Comparison of ENCODE assay signal across 18 cellular contexts in the genomic region with DNA sequence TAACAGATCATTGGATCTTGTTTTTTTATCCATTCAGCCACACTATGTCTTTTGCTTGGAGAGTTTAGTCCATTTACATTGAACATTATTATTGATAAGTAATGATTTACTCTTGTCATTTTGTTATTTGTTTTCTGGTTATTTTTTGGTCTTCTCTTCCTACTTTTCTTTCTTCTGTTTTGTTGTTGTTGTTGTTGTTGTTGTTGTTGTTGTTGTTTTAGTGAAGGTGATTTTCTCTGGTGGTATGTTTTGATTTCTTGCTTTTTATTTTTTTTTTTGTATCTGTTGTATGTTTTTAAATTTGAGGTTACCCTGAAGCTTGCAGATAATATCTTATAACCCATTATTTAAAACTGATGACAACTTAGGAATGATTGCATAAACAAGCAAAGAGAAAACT. TPM values are rescaled to one million over a fixed set of nuclear protein-coding genes. Genes with fewer than 3 reads are reported as not detected.
A peak's percentile ranks its signal among the peaks of the same experiment; 100 is the strongest.
DNase-seq lines count a peak whose midpoint lies in the region; ATAC-seq, FAIRE-seq and TF ChIP-seq lines count a peak whose summit lies in the region.
"Had no signal": no experiment of that assay in that cellular context is flagged by ENCODE, and none has a peak within 500 bp of the region (broad histone marks: within the 10 kb centered on the region; RNA-seq: fewer than 3 reads in every experiment).

No MANE protein-coding gene starts in this region.

- no peaks in the 10 kb centered on the region for H3K9me1 ChIP-seq in K562 (ENCODE audit: control insufficient read depth, insufficient read depth, low read length)

- H3K4me1 Mint-ChIP-seq in MCF 10A (ENCODE audit: insufficient read depth, unreplicated experiment) (no peaks in the 10 kb centered on the region), memory B cell (peaks cover 13% of the 10 kb centered on the region)
- H3K4me1 Mint-ChIP-seq in stimulated activated naive B cell treated with anti-CD40 and anti-IgM and Interleukin-4, amounts not matched to agents 10 μg/mL and 1 μg/mL and 100 μg/mL, for 72 hours = peaks cover 27 to 46% of the 10 kb centered on the region in 2 donors

- no peak overlapping the region for H3K4me3 Mint-ChIP-seq in MCF 10A (ENCODE audit: unreplicated experiment)
- no peak overlapping the region for H3K4me3 Mint-ChIP-seq in memory B cell
- H3K4me3 Mint-ChIP-seq in stimulated activated naive B cell treated with anti-CD40 and anti-IgM and Interleukin-4, amounts not matched to agents 10 μg/mL and 1 μg/mL and 100 μg/mL, for 72 hours = no peak overlapping the region
- H3K4me3 Mint-ChIP-seq: CD8-positive, alpha-beta memory T cell had no signal

- no peak for TF ChIP-seq EP300 in K562 (IDR thresholded peaks at IDR 0.05; ENCODE audit: low read length)

- in situ Hi-C loops in mammary epithelial cell (cut with MboI; ENCODE audit: low sequenced_read_pairs in 2 of 2) (no loop called here), K562 (cut with MboI) (no loop called here)

- no peak for FAIRE-seq in K562 (lab: Jason Lieb, UNC)
- FAIRE-seq: A549, H54 had no signal

- peaks cover 32% of the 10 kb centered on the region for H3K9me3 Mint-ChIP-seq in MCF 10A (ENCODE audit: unreplicated experiment)
- H3K9me3 Mint-ChIP-seq in memory B cell = peaks cover 15% of the 10 kb centered on the region
- H3K9me3 Mint-ChIP-seq in stimulated activated naive B cell treated with anti-CD40 and anti-IgM and Interleukin-4, amounts not matched to agents 10 μg/mL and 1 μg/mL and 100 μg/mL, for 72 hours = peaks cover 25 to 26% of the 10 kb centered on the region in 2 donors

- CTCF ChIA-PET in MCF 10A (lab: Yijun Ruan, JAX) (interaction anchor here (0.6 kb wide), 1 partner anchor 61 kb away, joined by 3 read pairs; no protein-coding TSS in a partner anchor), mammary epithelial cell (lab: Charles Lee; ENCODE audit: low non-redundant PET) (no interaction called here), K562 (lab: Yijun Ruan, JAX; ENCODE audit: low intra/inter-chr PET ratio) (no interaction called here)

- H3K4me2 ChIP-seq in mammary epithelial cell (ENCODE audit: insufficient read depth, low read depth, low read length) (no peak overlapping the region), K562 (ENCODE audit: insufficient read depth, low read length) (no peak overlapping the region)
- H3K4me2 ChIP-seq: A549 had no signal

- H3K9ac ChIP-seq in mammary epithelial cell (ENCODE audit: insufficient read depth, low read length) (no peak overlapping the region), K562 (ENCODE audit: insufficient read depth in 1 of 2, low read depth in 2 of 2, low read length in 2 of 2) (no peak overlapping the region)
- H3K9ac ChIP-seq: GM23248 had no signal

- peaks cover 49% of the 10 kb centered on the region for H3K36me3 Mint-ChIP-seq in MCF 10A (ENCODE audit: insufficient read depth, unreplicated experiment)
- H3K36me3 Mint-ChIP-seq in memory B cell = peaks cover 71% of the 10 kb centered on the region
- H3K36me3 Mint-ChIP-seq in stimulated activated naive B cell treated with anti-CD40 and anti-IgM and Interleukin-4, amounts not matched to agents 10 μg/mL and 1 μg/mL and 100 μg/mL, for 72 hours = peaks cover 83 to 94% of the 10 kb centered on the region in 2 donors

- no peak overlapping the region for H3K4me3 ChIP-seq in mammary epithelial cell (replicated peaks in 1 of 3; ENCODE audit: insufficient read depth in 1 of 3, low read depth in 2 of 3, low read length in 3 of 3)
- no peak overlapping the region for H3K4me3 ChIP-seq in K562
- H3K4me3 ChIP-seq: A549, GM23248 had no signal

- dilution Hi-C loops in mammary epithelial cell (cut with HindIII; ENCODE audit: low sequenced_read_pairs) = no loop called here

- H3K27ac ChIP-seq in mammary epithelial cell (ENCODE audit: insufficient read depth, low read depth, low read length) = no peak overlapping the region
- no peak overlapping the region for H3K27ac ChIP-seq in K562 (ENCODE audit: extremely low read depth, low read depth, low read length)
- H3K27ac ChIP-seq: A549, C4-2B, GM23248, HL-60 had no signal

- peaks cover 12% of the 10 kb centered on the region for H3K36me3 ChIP-seq in mammary epithelial cell (ENCODE audit: insufficient read depth, low read length)
- peaks cover 88% of the 10 kb centered on the region for H3K36me3 ChIP-seq in K562 (ENCODE audit: control insufficient read depth, insufficient read depth, low read length)

- DNase-seq in MCF 10A (ENCODE audit: unreplicated experiment) (no peak), mammary epithelial cell (no peak), K562 (ENCODE audit: extremely low read depth in 1 of 4, low spot score in 3 of 4) (no peak), memory B cell (ENCODE audit: low spot score in 2 of 2) (no peak), GM19240 (ENCODE audit: insufficient read length, low spot score) (no peak)
- no peak for DNase-seq in stimulated activated naive B cell treated with anti-CD40 and anti-IgM and Interleukin-4, amounts not matched to agents 10 μg/mL and 1 μg/mL and 100 μg/mL, for 72 hours
- DNase-seq: BE2C; Caco-2; CD8-positive, alpha-beta memory T cell; DMS53; GF-D8; GM23248 had no signal

- H3K27me3 ChIP-seq in mammary epithelial cell (ENCODE audit: insufficient read depth, low read length) (no peaks in the 10 kb centered on the region), K562 (ENCODE audit: control insufficient read depth in 2 of 2, insufficient read depth in 2 of 2, low read length in 2 of 2) (no peaks in the 10 kb centered on the region)
- H3K27me3 ChIP-seq: BE2C had no signal

- TF ChIP-seq RAD21 in K562 (CRISPR knock-in tag; conservative IDR thresholded peaks at IDR 0.05 in 1 of 2, IDR thresholded peaks at IDR 0.05 in 1 of 2) = no peak

- TF ChIP-seq CTCF in MCF 10A (IDR thresholded peaks at IDR 0.05; ENCODE audit: unreplicated experiment) (no peak), mammary epithelial cell (conservative IDR thresholded peaks at IDR 0.05 in 1 of 2, IDR thresholded peaks at IDR 0.05 in 1 of 2; ENCODE audit: extremely low read depth in 1 of 2, insufficient read depth in 1 of 2, low read depth in 1 of 2, low read length in 2 of 2) (no peak), K562 (IDR thresholded peaks at IDR 0.05 in 2 of 3, conservative IDR thresholded peaks at IDR 0.05 in 1 of 3; ENCODE audit: insufficient read depth in 2 of 3, low read depth in 1 of 3, low read length in 3 of 3) (no peak)

- no peak for ATAC-seq in K562
- no peak for ATAC-seq in memory B cell (ENCODE audit: low read depth)
- no peak for ATAC-seq in stimulated activated naive B cell treated with anti-CD40 and anti-IgM and Interleukin-4, amounts not matched to agents 10 μg/mL and 1 μg/mL and 100 μg/mL, for 72 hours (replicated peaks)
- no peak for ATAC-seq in GM19035 (IDR thresholded peaks at IDR 0.05; ENCODE audit: unreplicated experiment)
- ATAC-seq: A549, HCT116 had no signal

- H2AFZ ChIP-seq in mammary epithelial cell (ENCODE audit: low read depth, low read length) = no peak overlapping the region
- no peak overlapping the region for H2AFZ ChIP-seq in K562 (ENCODE audit: low read depth, low read length)
- H2AFZ ChIP-seq: GM23248 had no signal

- no TSS peak for BruUV-seq in MCF 10A (replicated peaks; lab: Mats Ljungman, UMichigan)
- no TSS peak for BruUV-seq in mammary epithelial cell (replicated peaks; lab: Mats Ljungman, UMichigan)
- no TSS peak for BruUV-seq in K562 (replicated peaks; lab: Mats Ljungman, UMichigan)

- no peaks in the 10 kb centered on the region for H3K4me1 ChIP-seq in mammary epithelial cell (ENCODE audit: insufficient read depth, low read length)
- H3K4me1 ChIP-seq in K562 (replicated peaks in 1 of 2; ENCODE audit: control insufficient read depth in 2 of 2, insufficient read depth in 2 of 2, low read length in 2 of 2) = peaks cover 2 to 19% of the 10 kb centered on the region in 2 experiments
- H3K4me1 ChIP-seq: A549, BE2C, Caco-2 had no signal

- peak overlapping the region; percentile 7 for H3K27ac Mint-ChIP-seq in MCF 10A (ENCODE audit: low read depth, unreplicated experiment)
- H3K27ac Mint-ChIP-seq in memory B cell = peak overlapping the region; percentile 4
- H3K27ac Mint-ChIP-seq in stimulated activated naive B cell treated with anti-CD40 and anti-IgM and Interleukin-4, amounts not matched to agents 10 μg/mL and 1 μg/mL and 100 μg/mL, for 72 hours = peak overlapping the region; percentile 62

- peaks cover 8% of the 10 kb centered on the region for H3K9me3 ChIP-seq in mammary epithelial cell (replicated peaks; ENCODE audit: insufficient read depth, low read length)
- peaks cover 8% of the 10 kb centered on the region; the same call in 1 of the 2 replicates for H3K9me3 ChIP-seq in K562 (replicated peaks; ENCODE audit: control insufficient read depth, insufficient read depth, low read depth, low read length)
- H3K9me3 ChIP-seq: BE2C had no signal

- H3K27me3 Mint-ChIP-seq in MCF 10A (ENCODE audit: insufficient read depth, unreplicated experiment) (no peaks in the 10 kb centered on the region), memory B cell (no peaks in the 10 kb centered on the region)
- no peaks in the 10 kb centered on the region for H3K27me3 Mint-ChIP-seq in stimulated activated naive B cell treated with anti-CD40 and anti-IgM and Interleukin-4, amounts not matched to agents 10 μg/mL and 1 μg/mL and 100 μg/mL, for 72 hours
- H3K27me3 Mint-ChIP-seq: CD8-positive, alpha-beta memory T cell had no signal

- intact Hi-C loops in MCF 10A (cut with micrococcal nuclease) (no loop called here), mammary epithelial cell (cut with micrococcal nuclease) (no loop called here), K562 (cut with micrococcal nuclease) (no loop called here)

- no peaks in the 10 kb centered on the region for H4K20me1 ChIP-seq in mammary epithelial cell (ENCODE audit: insufficient read depth, low read length)
- no peaks in the 10 kb centered on the region for H4K20me1 ChIP-seq in K562 (replicated peaks; ENCODE audit: control insufficient read depth, insufficient read depth, low read length)

- no peak for TF ChIP-seq POLR2A in K562 (conservative IDR thresholded peaks at IDR 0.05)

- POLR2A ChIA-PET in MCF 10A (lab: Yijun Ruan, JAX) (no interaction called here), K562 (lab: Yijun Ruan, JAX) (interaction anchor here (1.5 to 2.6 kb wide), 3 partner anchors 11 to 28 kb away, joined by 4 to 7 read pairs (median 6); a partner anchor contains a TSS)

- peaks cover 3% of the 10 kb centered on the region for H3K79me2 ChIP-seq in mammary epithelial cell (ENCODE audit: insufficient read depth, low read length)
- peaks cover 10% of the 10 kb centered on the region; the same call in 2 of the 3 replicates for H3K79me2 ChIP-seq in K562 (ENCODE audit: control insufficient read depth, insufficient read depth, low read length)

RNA-seq across cellular contexts. Expression of a gene that starts 28.6 kb away (rescaled TPM):
- total RNA-seq in MCF 10A (2022) (165 and 212 TPM in 2 replicates), mammary epithelial cell (100 to 1,000 TPM; 167 to 198 TPM), K562 (2014; rRNA removed) (155 and 182 TPM in 2 replicates), K562 (2014; rRNA removed; fragmentation: Illumina TruSeq; extraction: Trizol) (313 and 326 TPM in 2 replicates), K562 (2015; rRNA removed; fragmentation: Illumina TruSeq; extraction: Trizol) (301 and 347 TPM in 2 replicates), K562 (2021) (189 and 193 TPM in 2 replicates)
- polyA plus RNA-seq in mammary epithelial cell (41.8 TPM), K562 (2011; rRNA removed) (208 and 270 TPM in 2 replicates), K562 (2014; fragmentation: Illumina TruSeq; extraction: Trizol) (203 and 250 TPM in 2 replicates), K562 (2014; fragmentation: Nextera tagmentation; extraction: Ambion mirVana) (100 to 1,000 TPM; 122 to 123 TPM), K562 (2014; rRNA removed) (245 and 293 TPM in 2 replicates)
- polyA minus RNA-seq in mammary epithelial cell = 39.2 TPM
- total RNA-seq in K562 (2011; cell fraction: chromatin; rRNA removed; ENCODE audit: low replicate concordance) = 288 and 1,250 TPM in 2 replicates
- 323 and 380 TPM in 2 replicates for total RNA-seq in K562 (2011; cell fraction: nucleolus; rRNA removed)
- 528 and 703 TPM in 2 replicates for total RNA-seq in K562 (2011; cell fraction: nucleoplasm; rRNA removed)
- polyA plus RNA-seq in K562 (2011; cell fraction: cytosol; rRNA removed) = 21.9 and 72.7 TPM in 2 replicates
- polyA plus RNA-seq in K562 (2011; cell fraction: nucleus; rRNA removed) = 340 and 474 TPM in 2 replicates
- 127 and 137 TPM in 2 replicates for polyA plus RNA-seq in K562 (2012)
- polyA minus RNA-seq in K562 (2011; rRNA and poly(A)+ RNA removed) = 237 and 271 TPM in 2 replicates
- polyA minus RNA-seq in K562 (2011; cell fraction: cytosol; rRNA and poly(A)+ RNA removed) = 59.7 and 102 TPM in 2 replicates
- polyA minus RNA-seq in K562 (2011; cell fraction: nucleus; rRNA and poly(A)+ RNA removed) = 469 and 813 TPM in 2 replicates

RNA-seq across cellular contexts. Expression of a gene that starts 28.8 kb away (rescaled TPM):
- total RNA-seq in MCF 10A (2022) = 13.8 and 23.1 TPM in 2 replicates
- total RNA-seq in mammary epithelial cell = 10 to 100 TPM in 1 of 2 donors, 1 to 10 TPM in 1; 8.2 to 10.2 TPM
- 2.6 TPM for polyA plus RNA-seq in mammary epithelial cell
- not detected for polyA minus RNA-seq in mammary epithelial cell
- total RNA-seq in K562 (2011; cell fraction: chromatin; rRNA removed; ENCODE audit: low replicate concordance) = 16.6 and 50.4 TPM in 2 replicates
- total RNA-seq in K562 (2011; cell fraction: nucleolus; rRNA removed) = 8.3 and 11.8 TPM in 2 replicates
- total RNA-seq in K562 (2011; cell fraction: nucleoplasm; rRNA removed) = 15.0 and 27.5 TPM in 2 replicates
- 12.0 and 13.4 TPM in 2 replicates for total RNA-seq in K562 (2014; rRNA removed)
- 23.1 and 30.5 TPM in 2 replicates for total RNA-seq in K562 (2014; rRNA removed; fragmentation: Illumina TruSeq; extraction: Trizol)
- 15.3 and 16.8 TPM in 2 replicates for total RNA-seq in K562 (2015; rRNA removed; fragmentation: Illumina TruSeq; extraction: Trizol)
- 13.1 and 15.6 TPM in 2 replicates for total RNA-seq in K562 (2021)
- 26.7 and 33.0 TPM in 2 replicates for polyA plus RNA-seq in K562 (2011; rRNA removed)
- 4.4 and 11.8 TPM in 2 replicates for polyA plus RNA-seq in K562 (2011; cell fraction: cytosol; rRNA removed)
- polyA plus RNA-seq in K562 (2011; cell fraction: nucleus; rRNA removed) = 11.0 and 29.8 TPM in 2 replicates
- polyA plus RNA-seq in K562 (2012) = 13.4 and 23.0 TPM in 2 replicates
- 24.3 and 25.0 TPM in 2 replicates for polyA plus RNA-seq in K562 (2014; fragmentation: Illumina TruSeq; extraction: Trizol)
- polyA plus RNA-seq in K562 (2014; fragmentation: Nextera tagmentation; extraction: Ambion mirVana) = 10 to 100 TPM; 31.5 to 31.7 TPM
- polyA plus RNA-seq in K562 (2014; rRNA removed) = 15.9 and 18.3 TPM in 2 replicates
- 19.7 and 24.9 TPM in 2 replicates for polyA minus RNA-seq in K562 (2011; rRNA and poly(A)+ RNA removed)
- 8.9 and 11.4 TPM in 2 replicates for polyA minus RNA-seq in K562 (2011; cell fraction: cytosol; rRNA and poly(A)+ RNA removed)
- 4.7 and 9.4 TPM in 2 replicates for polyA minus RNA-seq in K562 (2011; cell fraction: nucleus; rRNA and poly(A)+ RNA removed)

RNA-seq across cellular contexts. Expression of a gene that starts 51.2 kb away (rescaled TPM):
- 9.5 and 11.1 TPM in 2 replicates for total RNA-seq in MCF 10A (2022)
- 10 to 100 TPM; 13.0 to 18.3 TPM for total RNA-seq in mammary epithelial cell
- 6.9 TPM for polyA plus RNA-seq in mammary epithelial cell
- polyA minus RNA-seq in mammary epithelial cell = 13.0 TPM
- 35.3 and 169 TPM in 2 replicates for total RNA-seq in K562 (2011; cell fraction: chromatin; rRNA removed; ENCODE audit: low replicate concordance)
- 21.8 and 36.7 TPM in 2 replicates for total RNA-seq in K562 (2011; cell fraction: nucleolus; rRNA removed)
- 49.1 and 51.9 TPM in 2 replicates for total RNA-seq in K562 (2011; cell fraction: nucleoplasm; rRNA removed)
- total RNA-seq in K562 (2014; rRNA removed) = 26.5 and 27.1 TPM in 2 replicates
- 41.8 and 47.5 TPM in 2 replicates for total RNA-seq in K562 (2014; rRNA removed; fragmentation: Illumina TruSeq; extraction: Trizol)
- total RNA-seq in K562 (2015; rRNA removed; fragmentation: Illumina TruSeq; extraction: Trizol) = 41.7 and 46.9 TPM in 2 replicates
- 22.1 and 22.2 TPM in 2 replicates for total RNA-seq in K562 (2021)
- polyA plus RNA-seq in K562 (2011; rRNA removed) = 28.5 and 31.5 TPM in 2 replicates
- 4.1 and 9.0 TPM in 2 replicates for polyA plus RNA-seq in K562 (2011; cell fraction: cytosol; rRNA removed)
- polyA plus RNA-seq in K562 (2011; cell fraction: nucleus; rRNA removed) = 38.1 and 51.2 TPM in 2 replicates
- polyA plus RNA-seq in K562 (2012) = 11.4 and 20.4 TPM in 2 replicates
- 24.9 and 30.0 TPM in 2 replicates for polyA plus RNA-seq in K562 (2014; fragmentation: Illumina TruSeq; extraction: Trizol)
- polyA plus RNA-seq in K562 (2014; fragmentation: Nextera tagmentation; extraction: Ambion mirVana) = 10 to 100 TPM in 1 of 2 experiments, 1 to 10 TPM in 1; 6.0 to 10.9 TPM
- polyA plus RNA-seq in K562 (2014; rRNA removed) = 16.3 and 22.8 TPM in 2 replicates
- 92.0 and 110 TPM in 2 replicates for polyA minus RNA-seq in K562 (2011; rRNA and poly(A)+ RNA removed)
- 26.5 and 28.6 TPM in 2 replicates for polyA minus RNA-seq in K562 (2011; cell fraction: cytosol; rRNA and poly(A)+ RNA removed)
- 90.3 and 177 TPM in 2 replicates for polyA minus RNA-seq in K562 (2011; cell fraction: nucleus; rRNA and poly(A)+ RNA removed)

Comparison
In these comparisons a context has a peak if more than half of its experiments do, and no peak if none do; other contexts are left out.
1. H3K27ac Mint-ChIP-seq: peak in every context shown above with its lines; median percentile 62 in stimulated activated naive B cell treated with anti-CD40 and anti-IgM and Interleukin-4, amounts not matched to agents 10 μg/mL and 1 μg/mL and 100 μg/mL, for 72 hours; 7 in MCF 10A; 4 in memory B cell.